22 cellular contexts compared by ENCODE assay signal in the genomic region with DNA sequence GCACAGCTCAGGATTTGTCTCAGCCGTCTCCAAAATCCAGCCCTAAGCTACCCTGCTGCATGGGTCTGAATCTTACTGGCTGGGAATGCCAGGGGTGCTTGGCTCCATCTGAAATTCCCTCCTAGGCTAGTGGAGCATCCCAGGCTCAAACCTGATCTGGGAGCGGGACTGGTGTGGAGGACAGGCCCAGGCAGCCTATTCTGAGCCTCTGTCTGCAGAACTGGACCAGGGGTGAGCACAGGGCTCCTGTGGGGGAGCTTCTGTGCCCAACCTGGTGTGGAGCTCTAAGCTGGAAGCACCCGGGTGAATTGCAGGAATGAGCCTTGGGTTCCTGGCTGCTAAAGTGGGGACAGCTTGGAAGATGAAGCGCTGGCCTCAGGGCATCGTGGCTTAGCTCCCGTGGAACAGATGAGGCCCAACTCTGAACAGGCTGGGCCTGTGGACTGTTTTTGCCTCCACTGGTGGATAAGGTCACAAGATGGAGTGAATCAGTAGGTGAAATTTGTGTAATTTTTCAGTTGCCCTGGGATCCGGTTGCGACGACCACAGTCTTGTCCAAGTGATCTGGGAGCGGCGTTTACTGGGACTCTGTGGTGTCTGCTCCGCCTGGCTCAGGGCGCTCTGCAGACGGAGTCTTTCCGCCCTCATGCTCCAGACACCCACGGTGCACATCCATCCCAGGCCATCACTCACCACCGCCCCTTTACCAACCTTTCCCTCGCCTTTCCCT.
"Had no signal": no experiment of that assay in that cellular context is flagged by ENCODE, and none has a peak within 500 bp of the region (broad histone marks: within the 10 kb centered on the region; RNA-seq: fewer than 3 reads in every experiment).

No MANE protein-coding gene starts in this region.

- H3K4me3 Mint-ChIP-seq: activated CD4-positive, alpha-beta memory T cell treated with anti-CD3 and anti-CD28 coated beads, Interleukin-2, amount 10 ng/mL, durations not matched to agents 7 days and 5 days; activated CD4-positive, alpha-beta T cell treated with anti-CD3 and anti-CD28 coated beads, Interleukin-2, amount 10 ng/mL, durations not matched to agents 24 days and 14 days; mesothelial cell of epicardium; naive thymus-derived CD8-positive, alpha-beta T cell; T-cell; T-helper 2 cell treated with Interferon-gamma antibody and Interleukin-4, amounts not matched to agents 5 μg/mL and 100 μg/mL, for 36 hours had no signal

- H3K4me1 ChIP-seq: foreskin keratinocyte, left lung, psoas muscle, right atrium auricular region, tibial nerve, vagina had no signal

- DNase-seq: activated CD4-positive, alpha-beta memory T cell treated with anti-CD3 and anti-CD28 coated beads, Interleukin-2, amount 10 ng/mL, durations not matched to agents 7 days and 5 days; activated CD4-positive, alpha-beta T cell treated with anti-CD3 and anti-CD28 coated beads, Interleukin-2, amount 10 ng/mL, durations not matched to agents 24 days and 14 days; activated naive CD4-positive, alpha-beta T cell treated with Interleukin-2 at 50 U/mL for 16 hours; amygdala; effector CD4-positive, alpha-beta T cell; foreskin keratinocyte; naive thymus-derived CD8-positive, alpha-beta T cell; psoas muscle; stimulated activated CD4-positive, alpha-beta T cell treated with anti-CD3 and anti-CD28 coated beads, Interleukin-12 subunit alpha, Interleukin-12 subunit beta, amount 100 ng/mL, for 4 hours; stimulated activated CD4-positive, alpha-beta T cell treated with anti-CD3 and anti-CD28 coated beads, Interleukin-4, amount 100 ng/mL, for 4 hours; stimulated activated naive CD8-positive, alpha-beta T cell treated with anti-CD3 and anti-CD28 coated beads, Interleukin-15, Interleukin-2, amounts not matched to agents 100 U/mL and 50 U/mL, for 24 hours; substantia nigra; T-cell had no signal

- H3K27ac Mint-ChIP-seq: activated CD4-positive, alpha-beta memory T cell treated with anti-CD3 and anti-CD28 coated beads, Interleukin-2, amount 10 ng/mL, durations not matched to agents 7 days and 5 days; activated CD4-positive, alpha-beta T cell treated with anti-CD3 and anti-CD28 coated beads, Interleukin-2, amount 10 ng/mL, durations not matched to agents 24 days and 14 days; mesothelial cell of epicardium; T-cell; T-helper 2 cell treated with Interferon-gamma antibody and Interleukin-4, amounts not matched to agents 5 μg/mL and 100 μg/mL, for 36 hours had no signal

- H3K27ac ChIP-seq: foreskin keratinocyte, left lung, ovary, psoas muscle, right atrium auricular region, tibial nerve, vagina, VCaP had no signal

- H3K36me3 Mint-ChIP-seq: mesothelial cell of epicardium; naive thymus-derived CD8-positive, alpha-beta T cell; T-cell had no signal

- H3K4me3 ChIP-seq: left lung, ovary, psoas muscle, right atrium auricular region, tibial nerve, vagina had no signal

- ATAC-seq: activated CD4-positive, CD25-positive, alpha-beta regulatory T cell treated with anti-CD3 and anti-CD28 coated beads, Interleukin-2, amount 50 U/mL, for 24 hours; foreskin keratinocyte; left lung; naive thymus-derived CD8-positive, alpha-beta T cell; psoas muscle; stimulated activated naive CD8-positive, alpha-beta T cell treated with anti-CD3 and anti-CD28 coated beads, Interleukin-15, Interleukin-2, amounts not matched to agents 100 U/mL and 50 U/mL, for 24 hours; T-cell had no signal

- H3K9me3 Mint-ChIP-seq: activated CD4-positive, alpha-beta memory T cell treated with anti-CD3 and anti-CD28 coated beads, Interleukin-2, amount 10 ng/mL, durations not matched to agents 7 days and 5 days; activated CD4-positive, alpha-beta T cell treated with anti-CD3 and anti-CD28 coated beads, Interleukin-2, amount 10 ng/mL, durations not matched to agents 24 days and 14 days; naive thymus-derived CD8-positive, alpha-beta T cell; T-cell; T-helper 2 cell treated with Interferon-gamma antibody and Interleukin-4, amounts not matched to agents 5 μg/mL and 100 μg/mL, for 36 hours had no signal

- H3K9me3 ChIP-seq: left lung, ovary, psoas muscle, right atrium auricular region, tibial nerve, vagina had no signal

- H3K4me1 Mint-ChIP-seq: activated CD4-positive, alpha-beta memory T cell treated with anti-CD3 and anti-CD28 coated beads, Interleukin-2, amount 10 ng/mL, durations not matched to agents 7 days and 5 days; activated CD4-positive, alpha-beta T cell treated with anti-CD3 and anti-CD28 coated beads, Interleukin-2, amount 10 ng/mL, durations not matched to agents 24 days and 14 days; mesothelial cell of epicardium; T-cell had no signal

- H3K36me3 ChIP-seq: left lung, ovary, right atrium auricular region, tibial nerve, vagina had no signal

- H3K27me3 Mint-ChIP-seq: activated CD4-positive, alpha-beta memory T cell treated with anti-CD3 and anti-CD28 coated beads, Interleukin-2, amount 10 ng/mL, durations not matched to agents 7 days and 5 days; activated CD4-positive, alpha-beta T cell treated with anti-CD3 and anti-CD28 coated beads, Interleukin-2, amount 10 ng/mL, durations not matched to agents 24 days and 14 days had no signal

- H3K27me3 ChIP-seq: foreskin keratinocyte, ovary, right atrium auricular region, tibial nerve, vagina had no signal
